In the genomic region with DNA sequence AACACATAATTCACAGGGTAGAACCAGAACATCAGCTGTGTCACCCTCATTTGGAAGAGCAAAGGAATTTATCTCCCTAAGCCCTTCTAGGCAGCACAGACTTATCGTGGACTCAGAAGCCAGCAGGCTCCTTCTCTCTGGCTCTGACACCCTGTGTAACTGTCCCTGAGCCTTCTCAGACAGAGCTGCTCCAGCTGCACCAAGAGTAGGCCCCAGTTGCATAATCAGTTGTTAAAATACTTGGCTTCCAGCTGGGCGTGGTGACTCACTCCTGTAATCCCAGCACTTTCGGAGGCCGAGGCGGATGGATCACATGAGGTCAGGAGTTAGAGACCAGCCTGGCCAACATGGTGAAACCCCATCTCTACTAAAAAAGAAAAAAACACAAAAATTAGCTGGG, we compare ENCODE assay signal across 15 cellular contexts. TPM values are rescaled to one million over a fixed set of nuclear protein-coding genes. Genes with fewer than 3 reads are reported as not detected.
DNase-seq lines count a peak whose midpoint lies in the region; ATAC-seq, FAIRE-seq and TF ChIP-seq lines count a peak whose summit lies in the region.
"Had no signal": no experiment of that assay in that cellular context is flagged by ENCODE, and none has a peak within 500 bp of the region (broad histone marks: within the 10 kb centered on the region; RNA-seq: fewer than 3 reads in every experiment).

No MANE protein-coding gene starts in this region.

- no peaks in the 10 kb centered on the region for H4K20me1 ChIP-seq in hepatocyte (ENCODE audit: insufficient read depth, poor library complexity, severe bottlenecking)

- H3K27me3 ChIP-seq in brain microvascular endothelial cell (replicated peaks) (no peaks in the 10 kb centered on the region), hepatocyte (no peaks in the 10 kb centered on the region), aorta (ENCODE audit: control insufficient read depth in 1 of 2, insufficient read depth in 2 of 2, low read length in 1 of 2) (no peaks in the 10 kb centered on the region)
- H3K27me3 ChIP-seq: neutrophil had no signal

- H2AFZ ChIP-seq in hepatocyte: no peak overlapping the region

- FAIRE-seq in RCC 7860 (lab: Jason Lieb, UNC): no peak
- FAIRE-seq: TTC549 had no signal

- WGBS in hepatocyte (ENCODE audit: low lambda C conversion rate, missing lambda C conversion rate): 57% methylated on average over 5 of the region's 5 CpGs
- WGBS in aorta, 2 donors: 78 to 99% methylated on average over 5 of the region's 5 CpGs

- H3K36me3 Mint-ChIP-seq in nephron progenitor cell (ENCODE audit: low read depth): peaks cover 60% of the 10 kb centered on the region

- H3K4me1 ChIP-seq in hepatocyte (ENCODE audit: insufficient read depth) (no peaks in the 10 kb centered on the region), aorta (ENCODE audit: control insufficient read depth in 1 of 2, insufficient read depth in 2 of 2, low read length in 2 of 2) (no peaks in the 10 kb centered on the region)

- no peak overlapping the region for H3K27ac Mint-ChIP-seq in nephron progenitor cell
- H3K27ac Mint-ChIP-seq: brain; stimulated activated memory B cell treated with anti-CD40 and anti-IgM and Interleukin-4, amounts not matched to agents 10 μg/mL and 1 μg/mL and 100 μg/mL, for 72 hours had no signal

- no peaks in the 10 kb centered on the region for H3K9me2 ChIP-seq in hepatocyte (replicated peaks; ENCODE audit: insufficient read depth)

- in situ Hi-C loops in brain microvascular endothelial cell (cut with HindIII; ENCODE audit: low pct_ligation_motif_present, low sequenced_read_pairs): no loop called here

- no peak overlapping the region for H3K27ac ChIP-seq in brain microvascular endothelial cell
- H3K27ac ChIP-seq in hepatocyte: no peak overlapping the region
- no peak overlapping the region for H3K27ac ChIP-seq in aorta (ENCODE audit: low read depth in 1 of 2, low read length in 2 of 2)
- H3K27ac ChIP-seq: 22Rv1, neutrophil had no signal

- TF ChIP-seq CTCF in brain microvascular endothelial cell (IDR thresholded peaks at IDR 0.05; ENCODE audit: low read depth, low read length, missing control alignments) (no peak), hepatocyte (IDR thresholded peaks at IDR 0.05; ENCODE audit: poor library complexity) (no peak), nephron progenitor cell (IDR thresholded peaks at IDR 0.05) (no peak)

- no peak overlapping the region for H3K4me3 Mint-ChIP-seq in nephron progenitor cell
- H3K4me3 Mint-ChIP-seq: brain; stimulated activated memory B cell treated with anti-CD40 and anti-IgM and Interleukin-4, amounts not matched to agents 10 μg/mL and 1 μg/mL and 100 μg/mL, for 72 hours had no signal

- no peaks in the 10 kb centered on the region for H3K79me2 ChIP-seq in hepatocyte

- no peak overlapping the region for H3K4me3 ChIP-seq in brain microvascular endothelial cell (ENCODE audit: low read depth, low read length)
- H3K4me3 ChIP-seq in hepatocyte: no peak overlapping the region
- no peak overlapping the region for H3K4me3 ChIP-seq in aorta (ENCODE audit: low read length in 2 of 2)

- intact Hi-C loops in aorta (cut with DNase I): no loop called here

- ATAC-seq in aorta (ENCODE audit: low FRiP score): peak; percentile 48
- ATAC-seq in GM18867 (IDR thresholded peaks at IDR 0.05; ENCODE audit: unreplicated experiment): no peak
- ATAC-seq: stimulated activated memory B cell treated with anti-CD40 and anti-IgM and Interleukin-4, amounts not matched to agents 10 μg/mL and 1 μg/mL and 100 μg/mL, for 72 hours had no signal

- DNase-seq in SIG-M5 treated with dmso at 0.1 percent for 504 hours (lab: John Stamatoyannopoulos, UW; ENCODE audit: unreplicated experiment) (peak; percentile 79), SIG-M5 (lab: John Stamatoyannopoulos, UW) (no peak), brain microvascular endothelial cell (peak; percentile 87), hepatocyte (ENCODE audit: low spot score) (peak; percentile 35), aorta (peak in 1 of 2 donors; percentile 48), nephron progenitor cell (no peak), RCC 7860 (ENCODE audit: low spot score) (no peak)
- DNase-seq: DND-41, erythroblast had no signal

- no peak overlapping the region for H3K4me2 ChIP-seq in hepatocyte

- H3K9me3 ChIP-seq in hepatocyte (ENCODE audit: low read depth): no peaks in the 10 kb centered on the region
- H3K9me3 ChIP-seq in aorta (ENCODE audit: control insufficient read depth, low read length): no peaks in the 10 kb centered on the region
- H3K9me3 ChIP-seq: neutrophil had no signal

- H3K36me3 ChIP-seq in brain microvascular endothelial cell (replicated peaks): peaks cover 7% of the 10 kb centered on the region
- no peaks in the 10 kb centered on the region for H3K36me3 ChIP-seq in hepatocyte (replicated peaks; ENCODE audit: insufficient read depth, low read depth)
- H3K36me3 ChIP-seq in aorta (ENCODE audit: control insufficient read depth in 1 of 2, insufficient read depth in 2 of 2, low read length in 1 of 2): peaks cover 6 to 9% of the 10 kb centered on the region in 2 donors

- peaks cover 3% of the 10 kb centered on the region for H3K4me1 Mint-ChIP-seq in nephron progenitor cell
- H3K4me1 Mint-ChIP-seq: brain; stimulated activated memory B cell treated with anti-CD40 and anti-IgM and Interleukin-4, amounts not matched to agents 10 μg/mL and 1 μg/mL and 100 μg/mL, for 72 hours had no signal

- H3K27me3 Mint-ChIP-seq in nephron progenitor cell (ENCODE audit: low read depth, poor library complexity): peaks cover 9% of the 10 kb centered on the region
- H3K27me3 Mint-ChIP-seq: brain; stimulated activated memory B cell treated with anti-CD40 and anti-IgM and Interleukin-4, amounts not matched to agents 10 μg/mL and 1 μg/mL and 100 μg/mL, for 72 hours had no signal

- H3K9me3 Mint-ChIP-seq in nephron progenitor cell: peaks cover 32% of the 10 kb centered on the region

RNA-seq across cellular contexts. Expression of a gene that starts 49.4 kb away (rescaled TPM):
- total RNA-seq in hepatocyte (13.1 and 15.4 TPM in 2 replicates), aorta (1 to 10 TPM; 4.0 to 8.2 TPM)
- polyA plus RNA-seq in hepatocyte (9.0 and 10.0 TPM in 2 replicates), aorta (under 1 TPM; 0.38 to 0.61 TPM)

RNA-seq across cellular contexts. Expression of a gene that starts 57.7 kb away (rescaled TPM):
- total RNA-seq in hepatocyte: 7.1 and 8.2 TPM in 2 replicates
- 5.5 and 12.5 TPM in 2 replicates for polyA plus RNA-seq in hepatocyte
- 1 to 10 TPM; 2.2 to 6.2 TPM for total RNA-seq in aorta
- polyA plus RNA-seq in aorta: 1 to 10 TPM in 1 of 2 donors, under 1 TPM in 1; 0.15 to 1.0 TPM

Comparison
In these comparisons a context has a peak if more than half of its experiments do, and no peak if none do; other contexts are left out.
1. DNase-seq: peak in SIG-M5 treated with dmso at 0.1 percent for 504 hours (single experiment), brain microvascular endothelial cell (single experiment) and hepatocyte (single experiment); none in SIG-M5 (single experiment), nephron progenitor cell (single experiment) and RCC 7860 (single experiment).